In the genomic region with DNA sequence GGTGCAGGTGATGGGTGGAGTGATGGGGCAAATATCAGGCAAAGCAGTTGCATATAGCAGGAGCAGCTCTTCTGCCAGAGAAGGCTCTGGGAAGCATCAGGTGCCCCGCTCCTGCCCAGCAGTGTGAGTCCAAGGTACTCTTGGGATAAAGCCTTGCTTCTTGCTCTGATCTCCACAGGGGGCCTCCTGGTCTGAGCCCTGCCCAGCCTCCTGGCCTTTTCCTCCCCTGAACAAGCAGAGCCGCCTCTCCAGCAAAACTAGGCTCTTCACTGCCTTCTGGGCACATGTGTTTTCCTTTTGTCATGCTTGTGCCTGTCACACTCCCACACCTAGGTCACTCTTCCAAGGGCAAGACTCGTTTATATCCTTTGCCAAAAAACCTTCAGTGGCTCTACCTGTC, we compare ENCODE assay signal across 17 cellular contexts. TPM values are rescaled to one million over a fixed set of nuclear protein-coding genes. Genes with fewer than 3 reads are reported as not detected.
A peak's percentile ranks its signal among the peaks of the same experiment; 100 is the strongest.
DNase-seq lines count a peak whose midpoint lies in the region; ATAC-seq, FAIRE-seq and TF ChIP-seq lines count a peak whose summit lies in the region.
"Had no signal": no experiment of that assay in that cellular context is flagged by ENCODE, and none has a peak within 500 bp of the region (broad histone marks: within the 10 kb centered on the region; RNA-seq: fewer than 3 reads in every experiment).

No MANE protein-coding gene starts in this region.

- no peak for TF ChIP-seq POLR2A in adrenal gland (IDR thresholded peaks at IDR 0.05)
- no peak for TF ChIP-seq POLR2A in H54 (IDR thresholded peaks at IDR 0.05; ENCODE audit: low read depth, low read length)

- TF ChIP-seq CTCF in right atrium auricular region (IDR thresholded peaks at IDR 0.05) (no peak), adrenal gland (IDR thresholded peaks at IDR 0.05) (no peak)

- H3K27ac Mint-ChIP-seq in stimulated activated naive B cell treated with anti-CD40 and anti-IgM and Interleukin-4, amounts not matched to agents 10 μg/mL and 1 μg/mL and 100 μg/mL, for 72 hours, result peak overlapping the region; percentile 20
- H3K27ac Mint-ChIP-seq: CD4-positive, alpha-beta T cell; HFFc6 had no signal

- peaks cover 0 to 52% of the 10 kb centered on the region in 2 donors for H3K4me1 ChIP-seq in right atrium auricular region
- H3K4me1 ChIP-seq in adrenal gland (replicated peaks in 1 of 2), result peaks cover 10 to 18% of the 10 kb centered on the region in 2 donors

- FAIRE-seq in H54 (lab: Jason Lieb, UNC), result no peak
- FAIRE-seq: GM12878, GM18507 had no signal

- H3K27me3 Mint-ChIP-seq in stimulated activated naive B cell treated with anti-CD40 and anti-IgM and Interleukin-4, amounts not matched to agents 10 μg/mL and 1 μg/mL and 100 μg/mL, for 72 hours, result peaks cover 13 to 17% of the 10 kb centered on the region in 2 donors

- H3K27me3 ChIP-seq in right atrium auricular region (no peaks in the 10 kb centered on the region), adrenal gland (no peaks in the 10 kb centered on the region)
- H3K27me3 ChIP-seq: BLaER1 treated with 17β-estradiol and CSF1 and Interleukin-3, amounts not matched to agents 10 nM and 100 nM had no signal

- H3K4me1 Mint-ChIP-seq in stimulated activated naive B cell treated with anti-CD40 and anti-IgM and Interleukin-4, amounts not matched to agents 10 μg/mL and 1 μg/mL and 100 μg/mL, for 72 hours, result peaks cover 28 to 44% of the 10 kb centered on the region in 2 donors

- H3K4me3 Mint-ChIP-seq in stimulated activated naive B cell treated with anti-CD40 and anti-IgM and Interleukin-4, amounts not matched to agents 10 μg/mL and 1 μg/mL and 100 μg/mL, for 72 hours, result no peak overlapping the region
- H3K4me3 Mint-ChIP-seq: CD4-positive, alpha-beta T cell; HFFc6 had no signal

- H3K27ac ChIP-seq in right atrium auricular region, result peak overlapping the region; percentile 48 to 64
- H3K27ac ChIP-seq in angular gyrus (ENCODE audit: low read depth, low read length), result peak overlapping the region; percentile 46
- no peak overlapping the region for H3K27ac ChIP-seq in adrenal gland
- H3K27ac ChIP-seq: BLaER1 treated with 17β-estradiol and CSF1 and Interleukin-3, amounts not matched to agents 10 nM and 100 nM; GM23248 had no signal

- no peak for DNase-seq in right atrium auricular region (ENCODE audit: low spot score)
- DNase-seq in Right ventricle myocardium inferior (ENCODE audit: missing footprints), result no peak
- DNase-seq in iPS-NIHi11 (ENCODE audit: low spot score), result peak; percentile 33
- DNase-seq in stimulated activated naive B cell treated with anti-CD40 and anti-IgM and Interleukin-4, amounts not matched to agents 10 μg/mL and 1 μg/mL and 100 μg/mL, for 72 hours, result no peak
- no peak for DNase-seq in adrenal gland
- no peak for DNase-seq in HT-29 (ENCODE audit: low spot score)
- no peak for DNase-seq in H54 (ENCODE audit: insufficient read length, low spot score)
- DNase-seq: ACHN; CD4-positive, alpha-beta T cell; DMS79; GM23248; HCEC 1CT; HFFc6 had no signal

- H3K36me3 ChIP-seq in right atrium auricular region (peaks cover 5% of the 10 kb centered on the region), adrenal gland (replicated peaks in 1 of 2) (peaks cover 0 to 16% of the 10 kb centered on the region in 2 donors)

- 42 to 74% (median 65%) methylated on average over 3 of the region's 3 CpGs for WGBS in adrenal gland, 4 donors

- no peak for ATAC-seq in Right ventricle myocardium inferior
- no peak for ATAC-seq in stimulated activated naive B cell treated with anti-CD40 and anti-IgM and Interleukin-4, amounts not matched to agents 10 μg/mL and 1 μg/mL and 100 μg/mL, for 72 hours (replicated peaks)

- intact Hi-C loops in Right ventricle myocardium inferior (cut with DNase I) (no loop called here), adrenal gland (cut with DNase I) (no loop called here)

- peaks cover 83 to 91% of the 10 kb centered on the region in 2 donors for H3K36me3 Mint-ChIP-seq in stimulated activated naive B cell treated with anti-CD40 and anti-IgM and Interleukin-4, amounts not matched to agents 10 μg/mL and 1 μg/mL and 100 μg/mL, for 72 hours

- H3K9me3 ChIP-seq in right atrium auricular region (no peaks in the 10 kb centered on the region), adrenal gland (replicated peaks in 1 of 3) (no peaks in the 10 kb centered on the region)
- H3K9me3 ChIP-seq: BLaER1 treated with 17β-estradiol and CSF1 and Interleukin-3, amounts not matched to agents 10 nM and 100 nM had no signal

- H3K4me3 ChIP-seq in right atrium auricular region (no peak overlapping the region), adrenal gland (no peak overlapping the region)
- H3K4me3 ChIP-seq: BLaER1 treated with 17β-estradiol and CSF1 and Interleukin-3, amounts not matched to agents 10 nM and 100 nM; GM12878; GM23248 had no signal

- no peaks in the 10 kb centered on the region for H3K9me3 Mint-ChIP-seq in stimulated activated naive B cell treated with anti-CD40 and anti-IgM and Interleukin-4, amounts not matched to agents 10 μg/mL and 1 μg/mL and 100 μg/mL, for 72 hours
- H3K9me3 Mint-ChIP-seq: CD4-positive, alpha-beta T cell; HFFc6 had no signal

RNA-seq across cellular contexts. Expression of a gene that starts 34.3 kb away (rescaled TPM):
- total RNA-seq in right atrium auricular region (10 to 100 TPM; 32.4 to 58.5 TPM), Right ventricle myocardium inferior (20.9 TPM), adrenal gland (100 to 1,000 TPM in 1 of 8 donors, 10 to 100 TPM in 7; 48.9 to 102 (median 73.1) TPM)
- 10 to 100 TPM; 32.3 to 81.8 (median 40.4) TPM for polyA plus RNA-seq in adrenal gland
- 0.13 and 0.53 TPM in 2 replicates for total RNA-seq in HT-29 (2014; rRNA removed; shearing (Covaris generic))

Comparison
In these comparisons a context has a peak if more than half of its experiments do, and no peak if none do; other contexts are left out.
1. H3K27ac ChIP-seq: peak in right atrium auricular region (2 of 2) and angular gyrus (single experiment); none in adrenal gland (0 of 5).
2. RNA of a gene that starts 34.3 kb away (total RNA-seq): 48.9 to 102 TPM in adrenal gland, 32.4 to 58.5 TPM in right atrium auricular region and 20.9 TPM in Right ventricle myocardium inferior (single experiment); 0.13 to 0.53 TPM in HT-29; every median in the first group is over 10 times any median in the second.